In genomic region chr9:69931340-69931739, GRCh38 we compare ENCODE assay signal across 14 cellular contexts.
DNase-seq lines count a peak whose midpoint lies in the region; ATAC-seq and TF ChIP-seq lines count a peak whose summit lies in the region.
"Had no signal": no experiment of that assay in that cellular context is flagged by ENCODE, and none has a peak within 500 bp of the region (broad histone marks: within the 10 kb centered on the region; RNA-seq: fewer than 3 reads in every experiment).

No MANE protein-coding gene starts in this region.

- H3K36me3 Mint-ChIP-seq in MCF 10A (ENCODE audit: insufficient read depth, unreplicated experiment) (no peaks in the 10 kb centered on the region), endothelial cell (ENCODE audit: low read depth, unreplicated experiment) (peaks cover 5% of the 10 kb centered on the region)
- H3K36me3 Mint-ChIP-seq in CD8-positive, alpha-beta memory T cell = peaks cover 0 to 7% (median 0%) of the 10 kb centered on the region in 3 donors
- H3K36me3 Mint-ChIP-seq: CD4-positive, alpha-beta memory T cell had no signal

- H3K4me3 Mint-ChIP-seq in MCF 10A (ENCODE audit: unreplicated experiment) = no peak overlapping the region
- H3K4me3 Mint-ChIP-seq in endothelial cell (ENCODE audit: unreplicated experiment) = no peak overlapping the region
- H3K4me3 Mint-ChIP-seq in CD8-positive, alpha-beta memory T cell = no peak overlapping the region
- H3K4me3 Mint-ChIP-seq: CD4-positive, alpha-beta memory T cell had no signal

- ATAC-seq in RWPE2 (ENCODE audit: low read depth) = no peak
- ATAC-seq: stimulated activated naive CD8-positive, alpha-beta T cell treated with anti-CD3 and anti-CD28 coated beads, Interleukin-15, Interleukin-2, amounts not matched to agents 100 U/mL and 50 U/mL, for 24 hours had no signal

- no peaks in the 10 kb centered on the region for H3K4me1 Mint-ChIP-seq in MCF 10A (ENCODE audit: insufficient read depth, unreplicated experiment)
- no peaks in the 10 kb centered on the region for H3K4me1 Mint-ChIP-seq in endothelial cell (ENCODE audit: unreplicated experiment)
- no peaks in the 10 kb centered on the region for H3K4me1 Mint-ChIP-seq in CD8-positive, alpha-beta memory T cell
- H3K4me1 Mint-ChIP-seq: CD4-positive, alpha-beta memory T cell had no signal

- H3K27ac Mint-ChIP-seq in MCF 10A (ENCODE audit: low read depth, unreplicated experiment) (no peak overlapping the region), endothelial cell (ENCODE audit: unreplicated experiment) (no peak overlapping the region)
- no peak overlapping the region for H3K27ac Mint-ChIP-seq in CD8-positive, alpha-beta memory T cell
- H3K27ac Mint-ChIP-seq: CD4-positive, alpha-beta memory T cell had no signal

- peaks cover 15% of the 10 kb centered on the region for H3K27me3 Mint-ChIP-seq in MCF 10A (ENCODE audit: insufficient read depth, unreplicated experiment)
- peaks cover 4% of the 10 kb centered on the region for H3K27me3 Mint-ChIP-seq in endothelial cell (ENCODE audit: unreplicated experiment)
- peaks cover 13 to 29% of the 10 kb centered on the region in 2 donors for H3K27me3 Mint-ChIP-seq in CD8-positive, alpha-beta memory T cell

- DNase-seq in MCF 10A (ENCODE audit: unreplicated experiment) (peak; percentile 29), breast epithelium (ENCODE audit: low spot score in 2 of 2) (no peak), RWPE2 (ENCODE audit: low spot score) (no peak), fibroblast of pulmonary artery (ENCODE audit: low read depth) (peak; percentile 46), cardiac septum (ENCODE audit: low spot score) (no peak), NOMO-1 (lab: John Stamatoyannopoulos, UW; ENCODE audit: unreplicated experiment in 2 of 2) (no peak), endothelial cell (ENCODE audit: low spot score) (no peak)
- no peak for DNase-seq in CD8-positive, alpha-beta memory T cell
- DNase-seq: activated naive CD4-positive, alpha-beta T cell; CD4-positive, alpha-beta memory T cell; erythroblast; NCI-H774; stimulated activated naive CD8-positive, alpha-beta T cell treated with anti-CD3 and anti-CD28 coated beads, Interleukin-15, Interleukin-2, amounts not matched to agents 100 U/mL and 50 U/mL, for 24 hours had no signal

- H3K27ac ChIP-seq in breast epithelium (no peak overlapping the region), RWPE2 (ENCODE audit: poor library complexity, severe bottlenecking) (no peak overlapping the region)
- no peak overlapping the region for H3K27ac ChIP-seq in CD8-positive, alpha-beta memory T cell (ENCODE audit: low read depth, low read length)

- H3K9me3 Mint-ChIP-seq in MCF 10A (ENCODE audit: unreplicated experiment) = peaks cover 8% of the 10 kb centered on the region
- peaks cover 10% of the 10 kb centered on the region for H3K9me3 Mint-ChIP-seq in endothelial cell (ENCODE audit: unreplicated experiment)
- H3K9me3 Mint-ChIP-seq in CD8-positive, alpha-beta memory T cell = peaks cover 3 to 15% (median 10%) of the 10 kb centered on the region in 5 donors

- POLR2A ChIA-PET in MCF 10A (lab: Yijun Ruan, JAX) = no interaction called here
- POLR2A ChIA-PET in CD8-positive, alpha-beta memory T cell (lab: Charles Lee) = no interaction called here

- H3K9me3 ChIP-seq in breast epithelium = peaks cover 10 to 19% of the 10 kb centered on the region in 2 donors
- H3K9me3 ChIP-seq in RWPE2 (ENCODE audit: severe bottlenecking) = peaks cover 10% of the 10 kb centered on the region
- H3K9me3 ChIP-seq in CD8-positive, alpha-beta memory T cell (ENCODE audit: low read length) = peaks cover 5% of the 10 kb centered on the region

- no peak for TF ChIP-seq POLR2A in breast epithelium (IDR thresholded peaks at IDR 0.05)

- intact Hi-C loops in MCF 10A (cut with micrococcal nuclease) (loop anchor here (2.0 to 5.0 kb wide), 2 partner anchors 259 to 509 kb away; partner anchors contain the start of gene APBA1), breast epithelium (cut with DNase I; ENCODE audit: low total_unique reads) (no loop called here), cardiac septum (cut with DNase I) (no loop called here)

- TF ChIP-seq CTCF in MCF 10A (IDR thresholded peaks at IDR 0.05; ENCODE audit: unreplicated experiment) = peak; percentile 38
- TF ChIP-seq CTCF in breast epithelium (IDR thresholded peaks at IDR 0.05) = no peak
- TF ChIP-seq CTCF in RWPE2 (IDR thresholded peaks at IDR 0.05; ENCODE audit: poor library complexity, severe bottlenecking) = peak; percentile 68
- TF ChIP-seq CTCF in fibroblast of pulmonary artery (IDR thresholded peaks at IDR 0.05; ENCODE audit: low read length, missing control alignments) = peak; percentile 59
- TF ChIP-seq CTCF in endothelial cell (IDR thresholded peaks at IDR 0.05; ENCODE audit: unreplicated experiment) = no peak

- BruUV-seq in MCF 10A (replicated peaks; lab: Mats Ljungman, UMichigan) = no TSS peak

- H3K36me3 ChIP-seq in breast epithelium (no peaks in the 10 kb centered on the region), RWPE2 (ENCODE audit: low read depth) (no peaks in the 10 kb centered on the region)
- no peaks in the 10 kb centered on the region for H3K36me3 ChIP-seq in CD8-positive, alpha-beta memory T cell (ENCODE audit: insufficient read depth, low read length)

- H3K4me3 ChIP-seq in breast epithelium (no peak overlapping the region), RWPE2 (ENCODE audit: severe bottlenecking) (no peak overlapping the region), fibroblast of pulmonary artery (replicated peaks; ENCODE audit: low read depth, low read length) (no peak overlapping the region)
- no peak overlapping the region for H3K4me3 ChIP-seq in CD8-positive, alpha-beta memory T cell (ENCODE audit: low read length)
- H3K4me3 ChIP-seq: lung had no signal

- H3K4me1 ChIP-seq in breast epithelium (no peaks in the 10 kb centered on the region), RWPE2 (ENCODE audit: insufficient read depth, poor library complexity, severe bottlenecking) (no peaks in the 10 kb centered on the region)
- no peaks in the 10 kb centered on the region for H3K4me1 ChIP-seq in CD8-positive, alpha-beta memory T cell (ENCODE audit: insufficient read depth, low read length)

- H3K27me3 ChIP-seq in breast epithelium = no peaks in the 10 kb centered on the region
- no peaks in the 10 kb centered on the region for H3K27me3 ChIP-seq in RWPE2 (ENCODE audit: insufficient read depth, poor library complexity, severe bottlenecking)
- H3K27me3 ChIP-seq in CD8-positive, alpha-beta memory T cell (ENCODE audit: insufficient read depth, low read length, poor library complexity, severe bottlenecking) = no peaks in the 10 kb centered on the region

- CTCF ChIA-PET in MCF 10A (lab: Yijun Ruan, JAX) = interaction anchor here (0.6 to 5.1 kb wide), 9 partner anchors 11 to 1401 kb away, joined by 3 to 56 read pairs (median 5); no protein-coding TSS in a partner anchor
- CTCF ChIA-PET in CD8-positive, alpha-beta memory T cell (lab: Charles Lee) = no interaction called here

Comparison
In these comparisons a context has a peak if more than half of its experiments do, and no peak if none do; other contexts are left out.
1. DNase-seq: peak in MCF 10A (single experiment) and fibroblast of pulmonary artery (single experiment); none in breast epithelium (0 of 2), RWPE2 (single experiment), cardiac septum (single experiment), NOMO-1 (0 of 2), endothelial cell (single experiment) and CD8-positive, alpha-beta memory T cell (0 of 5).
2. CTCF ChIP-seq: peak in MCF 10A (single experiment), RWPE2 (single experiment) and fibroblast of pulmonary artery (single experiment); none in breast epithelium (0 of 3) and endothelial cell (single experiment).